Comparison of ENCODE assay signal across 20 cellular contexts in genomic region chr6:108728826-108729225, GRCh38.
"Had no signal": no experiment of that assay in that cellular context is flagged by ENCODE, and none has a peak within 500 bp of the region (broad histone marks: within the 10 kb centered on the region; RNA-seq: fewer than 3 reads in every experiment).

No MANE protein-coding gene starts in this region.

- H3K9me3 ChIP-seq: ascending aorta, testis, vagina had no signal

- H3K4me1 ChIP-seq: adrenal gland, left ventricle myocardium inferior, vagina had no signal

- ATAC-seq: heart right ventricle; naive thymus-derived CD8-positive, alpha-beta T cell had no signal

- DNase-seq: activated CD4-positive, alpha-beta T cell treated with anti-CD3 and anti-CD28 coated beads, Interleukin-2, amount 10 ng/mL, durations not matched to agents 7 days and 5 days; activated CD4-positive, CD25-positive, alpha-beta regulatory T cell treated with anti-CD3 and anti-CD28 coated beads, Interleukin-2, amount 50 U/mL, for 72 hours; activated gamma-delta T cell treated with Interleukin-2 at 50 U/mL for 16 hours; activated T-cell treated with anti-CD3 and anti-CD28 coated beads, Interleukin-2, amount 50 U/mL, for 1 hour; adrenal gland; cortex of kidney; esophagus squamous epithelium; heart right ventricle; immature natural killer cell; kidney glomerular epithelial cell; left ventricle myocardium inferior; mammary epithelial cell; naive thymus-derived CD8-positive, alpha-beta T cell; spleen; stimulated activated CD4-positive, alpha-beta T cell treated with anti-CD3 and anti-CD28 coated beads, Interleukin-4, amount 100 ng/mL, for 1 hour; stimulated activated naive CD4-positive, alpha-beta T cell; testis; WERI-Rb-1 had no signal

- H3K36me3 ChIP-seq: adrenal gland, ascending aorta, esophagus squamous epithelium, heart right ventricle, left ventricle myocardium inferior, spleen, vagina, WERI-Rb-1 had no signal

- H3K4me3 ChIP-seq: adrenal gland, ascending aorta, esophagus squamous epithelium, heart right ventricle, left ventricle myocardium inferior, spleen, testis, vagina had no signal

- H3K27ac ChIP-seq: adrenal gland, ascending aorta, esophagus squamous epithelium, heart right ventricle, left ventricle myocardium inferior, spleen, testis, vagina, WERI-Rb-1 had no signal

- H3K27me3 ChIP-seq: ascending aorta, esophagus squamous epithelium, heart right ventricle, spleen, testis, vagina had no signal
